Comparison of ENCODE assay signal across 1 cellular context in genomic region chr3:51982838-51983577, GRCh38.
A peak's percentile ranks its signal among the peaks of the same experiment; 100 is the strongest.
TF ChIP-seq lines count a peak whose summit lies in the region.

Gene ACY1 (plus strand): TSS chr3:51983535. CDS start chr3:51984065, 530 bp downstream.

TF ChIP-seq in HepG2, 621 proteins besides CTCF, POLR2A, EP300 and RAD21 (continued from another document and continues in another):
- peak; percentile 92 for TF ChIP-seq TFE3 (CRISPR knock-in tag; IDR thresholded peaks at IDR 0.05)
- TF ChIP-seq SYNCRIP (IDR thresholded peaks at IDR 0.05; ENCODE audit: insufficient read depth, low read depth, low read length) = no peak
- no peak for TF ChIP-seq HCFC1 (IDR thresholded peaks at IDR 0.05; ENCODE audit: low read depth, low read length)
- TF ChIP-seq ZNF619 (CRISPR knock-in tag; IDR thresholded peaks at IDR 0.05) = 0 out of 2 replicates have a peak, but pooled peaks have one; percentile 25
- TF ChIP-seq ZBTB8A (CRISPR knock-in tag; IDR thresholded peaks at IDR 0.05; ENCODE audit: borderline replicate concordance, low read depth) = no peak; the same call in 1 of the 2 replicates
- TF ChIP-seq ZNF646 (CRISPR knock-in tag; IDR thresholded peaks at IDR 0.05) = 0 out of 2 replicates have a peak, but pooled peaks have one; percentile 0
- TF ChIP-seq ZNF556 (CRISPR knock-in tag; IDR thresholded peaks at IDR 0.05; ENCODE audit: borderline replicate concordance) = peak; percentile 70; the same call in 1 of the 2 replicates
- TF ChIP-seq HNF4G (IDR thresholded peaks at IDR 0.05; ENCODE audit: borderline replicate concordance, low read depth, low read length) = peak; percentile 82
- TF ChIP-seq HNF4G (CRISPR knock-in tag; IDR thresholded peaks at IDR 0.05; ENCODE audit: borderline replicate concordance, low read depth) = peak; percentile 86; the same call in 1 of the 2 replicates
- peak; percentile 83; the same call in 1 of the 2 replicates for TF ChIP-seq ZNF343 (CRISPR knock-in tag; IDR thresholded peaks at IDR 0.05)
- no peak for TF ChIP-seq PCBP1 (IDR thresholded peaks at IDR 0.05; ENCODE audit: borderline replicate concordance, low read depth, low read length)
- no peak for TF ChIP-seq ZC3H4 (CRISPR knock-in tag; IDR thresholded peaks at IDR 0.05; ENCODE audit: borderline replicate concordance)
- TF ChIP-seq POGZ (CRISPR knock-in tag; IDR thresholded peaks at IDR 0.05) = no peak
- no peak for TF ChIP-seq NR3C1 (CRISPR knock-in tag; IDR thresholded peaks at IDR 0.05)
- TF ChIP-seq MXD1 (CRISPR knock-in tag; IDR thresholded peaks at IDR 0.05) = no peak
- TF ChIP-seq PLSCR1 (CRISPR knock-in tag; IDR thresholded peaks at IDR 0.05; ENCODE audit: borderline replicate concordance) = no peak
- TF ChIP-seq SPEN (CRISPR knock-in tag; IDR thresholded peaks at IDR 0.05; ENCODE audit: low read depth) = peak; percentile 97
- no peak for TF ChIP-seq NPAS2 (CRISPR knock-in tag; IDR thresholded peaks at IDR 0.05; ENCODE audit: borderline replicate concordance)
- TF ChIP-seq SRSF1 (optimal IDR thresholded peaks at IDR 0.05; ENCODE audit: low read depth, low read length) = no peak
- peak; percentile 95 for TF ChIP-seq SAP130 (CRISPR knock-in tag; IDR thresholded peaks at IDR 0.05; ENCODE audit: low read depth)
- no peak; the same call in 1 of the 2 replicates for TF ChIP-seq BRF2 (CRISPR knock-in tag; IDR thresholded peaks at IDR 0.05)
- TF ChIP-seq KLF11 (CRISPR knock-in tag; IDR thresholded peaks at IDR 0.05) = 0 out of 2 replicates have a peak, but pooled peaks have one; percentile 31
- peak; percentile 62; the same call in 1 of the 2 replicates for TF ChIP-seq ZNF44 (CRISPR knock-in tag; IDR thresholded peaks at IDR 0.05)
- peak; percentile 40 for TF ChIP-seq ZNF883 (CRISPR knock-in tag; IDR thresholded peaks at IDR 0.05; ENCODE audit: not compliant biosample characterization)
- no peak for TF ChIP-seq MAFK (conservative IDR thresholded peaks at IDR 0.05 in 1 of 2, IDR thresholded peaks at IDR 0.05 in 1 of 2; ENCODE audit: low read length in 2 of 2)
- no peak; the same call in 1 of the 2 replicates for TF ChIP-seq ZFP37 (CRISPR knock-in tag; IDR thresholded peaks at IDR 0.05; ENCODE audit: borderline replicate concordance)
- peak; percentile 23; the same call in 1 of the 2 replicates for TF ChIP-seq ZNF572 (CRISPR knock-in tag; IDR thresholded peaks at IDR 0.05)
- peak; percentile 57; the same call in 1 of the 2 replicates for TF ChIP-seq ZBTB20 (CRISPR knock-in tag; IDR thresholded peaks at IDR 0.05; ENCODE audit: borderline replicate concordance, low read depth)
- TF ChIP-seq CENPT (CRISPR knock-in tag; IDR thresholded peaks at IDR 0.05; ENCODE audit: low read depth) = no peak
- no peak for TF ChIP-seq ELF4 (CRISPR knock-in tag; IDR thresholded peaks at IDR 0.05; ENCODE audit: borderline replicate concordance)
- TF ChIP-seq ZNF331 (CRISPR knock-in tag; IDR thresholded peaks at IDR 0.05) = peak; percentile 71
- peak; percentile 97; the same call in 1 of the 2 replicates for TF ChIP-seq ESRRA (CRISPR knock-in tag; IDR thresholded peaks at IDR 0.05; ENCODE audit: low read depth)
- TF ChIP-seq TSC22D2 (CRISPR knock-in tag; IDR thresholded peaks at IDR 0.05; ENCODE audit: borderline replicate concordance) = no peak
- TF ChIP-seq ZNF580 (CRISPR knock-in tag; IDR thresholded peaks at IDR 0.05; ENCODE audit: borderline replicate concordance, low read depth) = peak; percentile 18; the same call in 1 of the 2 replicates
- TF ChIP-seq CHD2 (IDR thresholded peaks at IDR 0.05; ENCODE audit: low read depth, low read length) = peak; percentile 53
- TF ChIP-seq ZMYM4 (CRISPR knock-in tag; IDR thresholded peaks at IDR 0.05) = peak; percentile 86
- peak; percentile 99 for TF ChIP-seq ARNTL (CRISPR knock-in tag; IDR thresholded peaks at IDR 0.05)
- peak; percentile 94 for TF ChIP-seq ZNF101 (CRISPR knock-in tag; IDR thresholded peaks at IDR 0.05; ENCODE audit: borderline replicate concordance, low read depth)
- peak; percentile 60; the same call in 1 of the 2 replicates for TF ChIP-seq CBFB (CRISPR knock-in tag; IDR thresholded peaks at IDR 0.05)
- no peak for TF ChIP-seq SP1 (IDR thresholded peaks at IDR 0.05)
- TF ChIP-seq SP1 (CRISPR knock-in tag; IDR thresholded peaks at IDR 0.05) = peak; percentile 86
- peak; percentile 58; the same call in 1 of the 2 replicates for TF ChIP-seq HMG20A (CRISPR knock-in tag; IDR thresholded peaks at IDR 0.05; ENCODE audit: borderline replicate concordance)
- peak; percentile 81; the same call in 1 of the 2 replicates for TF ChIP-seq IRX3 (CRISPR knock-in tag; IDR thresholded peaks at IDR 0.05; ENCODE audit: borderline replicate concordance, low read depth)
- no peak for TF ChIP-seq ZNF33A (CRISPR knock-in tag; IDR thresholded peaks at IDR 0.05; ENCODE audit: borderline replicate concordance)
- TF ChIP-seq TEF (CRISPR knock-in tag; IDR thresholded peaks at IDR 0.05) = no peak
